ENCODE assay signal across 8 cellular contexts in genomic region chr15:100919481-100920405, GRCh38. TPM values are rescaled to one million over a fixed set of nuclear protein-coding genes. Genes with fewer than 3 reads are reported as not detected.
A peak's percentile ranks its signal among the peaks of the same experiment; 100 is the strongest.
DNase-seq lines count a peak whose midpoint lies in the region; ATAC-seq and TF ChIP-seq lines count a peak whose summit lies in the region.

No MANE protein-coding gene starts in this region.

- H3K36me3 ChIP-seq in sigmoid colon, result peaks cover 0 to 5% (median under 1%) of the 10 kb centered on the region in 4 donors

- TF ChIP-seq CTCF in sigmoid colon (IDR thresholded peaks at IDR 0.05), result no peak

- no peak for DNase-seq in activated T-cell treated with anti-CD3 and anti-CD28 coated beads, Interleukin-2, amount 50 U/mL, for 4 hours
- DNase-seq in glomerular visceral epithelial cell (ENCODE audit: extremely low spot score) (peak; percentile 31), sigmoid colon (no peak), DMS153 treated with DMSO at 0.1 percent for 48 hours (lab: John Stamatoyannopoulos, UW; ENCODE audit: unreplicated experiment) (no peak), NOMO-1 treated with DMSO at 0.1 percent for 48 hours (lab: John Stamatoyannopoulos, UW; ENCODE audit: unreplicated experiment) (no peak), NCI-H526 treated with DMSO at 0.1 percent for 48 hours (lab: John Stamatoyannopoulos, UW) (no peak)

- peaks cover 0 to 35% (median 20%) of the 10 kb centered on the region in 4 donors for H3K4me1 ChIP-seq in sigmoid colon

- no peaks in the 10 kb centered on the region for H3K9me3 Mint-ChIP-seq in activated T-cell treated with anti-CD3 and anti-CD28 coated beads, Interleukin-2, amount 50 U/mL, for 4 hours

- no peaks in the 10 kb centered on the region for H3K9me3 ChIP-seq in sigmoid colon

- H3K4me3 ChIP-seq in sigmoid colon, result peak overlapping the region; percentile 49 to 87 (median 74)

- no peaks in the 10 kb centered on the region for H3K27me3 ChIP-seq in sigmoid colon

- H3K27ac ChIP-seq in sigmoid colon, result peak overlapping the region; percentile 46 to 76 (median 66)

- peak; percentile 14 for ATAC-seq in GM18498 (IDR thresholded peaks at IDR 0.05; ENCODE audit: unreplicated experiment)
- peak; percentile 0 for ATAC-seq in HG03175 (IDR thresholded peaks at IDR 0.05; ENCODE audit: unreplicated experiment)
- ATAC-seq in activated T-cell treated with anti-CD3 and anti-CD28 coated beads, Interleukin-2, amount 50 U/mL, for 4 hours, result peak; percentile 56 to 57

- peaks cover 7% of the 10 kb centered on the region for H3K4me1 Mint-ChIP-seq in activated T-cell treated with anti-CD3 and anti-CD28 coated beads, Interleukin-2, amount 50 U/mL, for 4 hours (ENCODE audit: low read depth)

- WGBS in sigmoid colon, 2 donors, result 1 to 2% methylated on average over 80 of the region's 80 CpGs

- peak overlapping the region; percentile 69 for H3K4me3 Mint-ChIP-seq in activated T-cell treated with anti-CD3 and anti-CD28 coated beads, Interleukin-2, amount 50 U/mL, for 4 hours

- no peak for TF ChIP-seq POLR2A in sigmoid colon (IDR thresholded peaks at IDR 0.05)

- H3K27me3 Mint-ChIP-seq in activated T-cell treated with anti-CD3 and anti-CD28 coated beads, Interleukin-2, amount 50 U/mL, for 4 hours (ENCODE audit: low read depth), result peaks cover 66% of the 10 kb centered on the region

- intact Hi-C loops in sigmoid colon (cut with DNase I), result loop anchor here (5.0 kb wide), 2 partner anchors 292 to 333 kb away; partner anchors contain the start of gene CHSY1

- H3K36me3 Mint-ChIP-seq in activated T-cell treated with anti-CD3 and anti-CD28 coated beads, Interleukin-2, amount 50 U/mL, for 4 hours (ENCODE audit: insufficient read depth), result no peaks in the 10 kb centered on the region

- TF ChIP-seq EP300 in sigmoid colon (IDR thresholded peaks at IDR 0.05), result no peak

RNA-seq across cellular contexts. Expression of gene LRRK1, which starts 0.6 kb away (rescaled TPM):
- 1 to 10 TPM in 2 of 3 donors, under 1 TPM in 1; 0.55 to 1.8 (median 1.6) TPM for total RNA-seq in activated T-cell treated with anti-CD3 and anti-CD28 coated beads, Interleukin-2, amount 50 U/mL, for 4 hours
- 10 to 100 TPM in 2 of 4 donors, 1 to 10 TPM in 2; 7.1 to 27.4 (median 9.2) TPM for total RNA-seq in sigmoid colon
- 10 to 100 TPM in 2 of 3 donors, 1 to 10 TPM in 1; 9.6 to 22.6 (median 10.2) TPM for polyA plus RNA-seq in sigmoid colon

RNA-seq across cellular contexts. Expression of gene ALDH1A3, which starts 40.1 kb away (rescaled TPM):
- under 1 TPM; 0.24 to 0.47 (median 0.40) TPM for total RNA-seq in activated T-cell treated with anti-CD3 and anti-CD28 coated beads, Interleukin-2, amount 50 U/mL, for 4 hours
- total RNA-seq in sigmoid colon, result 10 to 100 TPM; 36.4 to 71.2 (median 46.9) TPM
- 10 to 100 TPM in 1 of 3 donors, 1 to 10 TPM in 2; 8.6 to 13.2 (median 9.0) TPM for polyA plus RNA-seq in sigmoid colon

Comparison
In these comparisons a context has a peak if more than half of its experiments do, and no peak if none do; other contexts are left out.
1. ATAC-seq: peak in every context shown above with its lines; median percentile 56 in activated T-cell treated with anti-CD3 and anti-CD28 coated beads, Interleukin-2, amount 50 U/mL, for 4 hours; 14 in GM18498; 0 in HG03175.
2. RNA of gene ALDH1A3, which starts 40.1 kb away (total RNA-seq): 36.4 to 71.2 TPM in sigmoid colon; 0.24 to 0.47 TPM in activated T-cell treated with anti-CD3 and anti-CD28 coated beads, Interleukin-2, amount 50 U/mL, for 4 hours; every median in the first group is over 10 times any median in the second.